Comparison of ENCODE assay signal across 27 cellular contexts in the genomic region with DNA sequence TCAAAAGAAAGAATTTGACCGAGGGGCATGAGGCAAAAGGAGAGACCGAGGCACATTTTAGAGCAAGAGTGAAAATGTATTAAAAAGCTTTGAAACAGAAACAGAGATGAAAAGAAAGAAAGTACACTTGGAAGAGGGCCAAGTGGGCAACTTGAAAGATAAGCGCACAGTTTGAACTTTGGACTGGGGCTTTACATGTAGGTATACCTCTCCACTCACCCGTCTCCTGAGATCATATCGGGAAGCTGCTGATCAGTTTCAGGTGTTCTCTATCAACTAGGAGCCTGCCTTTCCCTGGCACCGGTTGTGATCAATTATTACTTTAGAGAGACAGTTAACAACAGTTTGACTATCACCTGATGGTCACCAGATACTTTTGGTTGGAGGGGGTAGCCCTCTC.
"Had no signal": no experiment of that assay in that cellular context is flagged by ENCODE, and none has a peak within 500 bp of the region (broad histone marks: within the 10 kb centered on the region; RNA-seq: fewer than 3 reads in every experiment).

No MANE protein-coding gene starts in this region.

- H3K9me3 ChIP-seq: SK-N-SH had no signal

- DNase-seq: IMR-90; Karpas-422; KG1; MV-4-11; NCI-H1048; NCI-H1105; NCI-H1417; NCI-H1436 treated with DMSO at 0.1 percent for 48 hours; NCI-H1694; NCI-H2029; NCI-H2081 treated with DMSO at 0.1 percent for 48 hours; NCI-H2171; NCI-H226; NCI-H446; NCI-H510A; NCI-H524 treated with DMSO at 0.1 percent for 48 hours; NCI-H69; NCI-H774; NK-92 treated with Interleukin-12 subunit alpha and Interleukin-12 subunit beta, amount 100 ng/mL, for 24 hours; PC-3; SHP77; SK-N-SH; SW 1271; T-cell had no signal

- ATAC-seq: Panc1, PC-3, T-cell had no signal

- H3K9ac ChIP-seq: SK-N-SH had no signal

- H3K27ac ChIP-seq: HL-60, RWPE1 had no signal

- H3K4me2 ChIP-seq: SK-N-SH had no signal
